19 cellular contexts compared by ENCODE assay signal in the genomic region with DNA sequence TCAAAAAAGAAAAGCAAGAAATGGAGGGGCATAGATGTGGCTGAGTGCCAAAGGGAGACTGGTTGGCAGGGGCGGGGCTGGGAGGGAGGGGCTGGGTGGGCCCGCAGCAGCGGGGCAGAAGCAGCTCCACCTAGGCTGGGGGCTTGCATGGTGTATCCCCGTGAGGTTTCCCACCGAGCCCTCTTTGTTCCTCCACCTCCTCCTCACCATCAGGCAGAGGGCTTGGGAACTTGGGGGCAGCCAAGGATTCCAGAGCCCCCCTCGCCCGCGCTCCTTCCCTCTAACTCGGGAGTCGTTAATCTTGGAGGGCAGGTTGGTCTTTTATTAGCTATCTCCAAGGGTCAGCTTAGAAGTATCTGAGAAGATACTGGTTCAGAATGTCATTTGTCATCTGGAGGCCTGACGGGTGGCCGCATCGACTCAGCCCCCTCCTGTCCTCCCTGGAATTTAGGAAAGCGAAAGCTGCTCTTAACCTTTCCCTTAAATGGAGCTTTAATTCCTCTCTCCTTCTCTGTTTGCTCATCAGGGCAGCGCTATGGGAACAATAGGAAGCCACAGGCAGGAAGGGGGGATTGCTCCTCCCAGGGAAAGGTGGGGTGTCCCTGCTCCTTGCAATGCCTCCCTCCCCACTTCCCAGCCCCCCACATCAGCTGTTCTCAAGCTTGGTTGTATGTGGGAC.
DNase-seq lines count a peak whose midpoint lies in the region; ATAC-seq, FAIRE-seq and TF ChIP-seq lines count a peak whose summit lies in the region.
"Had no signal": no experiment of that assay in that cellular context is flagged by ENCODE, and none has a peak within 500 bp of the region (broad histone marks: within the 10 kb centered on the region; RNA-seq: fewer than 3 reads in every experiment).

No MANE protein-coding gene starts in this region.

- no peak overlapping the region for H3K4me3 Mint-ChIP-seq in CD8-positive, alpha-beta T cell
- H3K4me3 Mint-ChIP-seq: naive thymus-derived CD8-positive, alpha-beta T cell; type B pancreatic cell had no signal

- DNase-seq in adipocyte (ENCODE audit: low read depth) (peak; percentile 2), HTR-8/SVneo (ENCODE audit: insufficient read length, low spot score) (no peak)
- DNase-seq in CD8-positive, alpha-beta T cell = no peak
- DNase-seq: activated CD8-positive, alpha-beta memory T cell treated with anti-CD3 and anti-CD28 coated beads, Interleukin-2, amount 50 U/mL, for 4 hours; activated naive CD4-positive, alpha-beta T cell treated with Interleukin-2 at 50 U/mL for 16 hours; COR-L47; effector CD4-positive, alpha-beta T cell; hypothalamus; naive thymus-derived CD8-positive, alpha-beta T cell; NCI-H1092; right cardiac atrium; SIG-M5; T-helper 9 cell had no signal

- peaks cover 14% of the 10 kb centered on the region for H3K27me3 Mint-ChIP-seq in CD8-positive, alpha-beta T cell (ENCODE audit: low read depth)

- H3K27ac Mint-ChIP-seq in CD8-positive, alpha-beta T cell = no peak overlapping the region
- H3K27ac Mint-ChIP-seq: naive thymus-derived CD8-positive, alpha-beta T cell; type B pancreatic cell had no signal

- no peaks in the 10 kb centered on the region for H3K36me3 Mint-ChIP-seq in CD8-positive, alpha-beta T cell
- H3K36me3 Mint-ChIP-seq: naive thymus-derived CD8-positive, alpha-beta T cell; type B pancreatic cell had no signal

- peaks cover 21% of the 10 kb centered on the region for H3K4me1 ChIP-seq in ES-I3 (ENCODE audit: insufficient read depth, low read length)
- H3K4me1 ChIP-seq in adipocyte (ENCODE audit: control insufficient read depth, insufficient read depth, low read length) = no peaks in the 10 kb centered on the region
- peaks cover 10% of the 10 kb centered on the region for H3K4me1 ChIP-seq in rectal smooth muscle tissue (ENCODE audit: control insufficient read depth, insufficient read depth, low read length)
- H3K4me1 ChIP-seq in CD8-positive, alpha-beta T cell (ENCODE audit: insufficient read depth, low read length) = no peaks in the 10 kb centered on the region

- peak overlapping the region; percentile 21; the same call in 1 of the 2 replicates for H3K9ac ChIP-seq in ES-I3 (ENCODE audit: low read depth, low read length)
- H3K9ac ChIP-seq in adipocyte (ENCODE audit: low read length) = no peak overlapping the region
- no peak overlapping the region for H3K9ac ChIP-seq in rectal smooth muscle tissue (ENCODE audit: low read length)

- no peak for TF ChIP-seq CTCF in CD8-positive, alpha-beta T cell (IDR thresholded peaks at IDR 0.05)

- CTCF ChIA-PET in CD8-positive, alpha-beta T cell (lab: Charles Lee) = interaction anchor here (1.5 kb wide), 1 partner anchor 55 kb away, joined by 3 read pairs; no protein-coding TSS in a partner anchor

- H3K27me3 ChIP-seq in adipocyte (replicated peaks; ENCODE audit: control insufficient read depth, insufficient read depth, low read length) = peaks cover 40% of the 10 kb centered on the region
- H3K27me3 ChIP-seq in rectal smooth muscle tissue (ENCODE audit: control insufficient read depth, insufficient read depth, low read length) = no peaks in the 10 kb centered on the region
- H3K27me3 ChIP-seq in CD8-positive, alpha-beta T cell (ENCODE audit: insufficient read depth, low read length) = no peaks in the 10 kb centered on the region

- H3K4me3 ChIP-seq in adipocyte (ENCODE audit: low read length) (peak overlapping the region; percentile 74), iPS-18c (ENCODE audit: insufficient read depth, low read depth, low read length) (peak overlapping the region; percentile 22; the same call in 1 of the 2 replicates), rectal smooth muscle tissue (ENCODE audit: low read length) (no peak overlapping the region)
- H3K4me3 ChIP-seq in CD8-positive, alpha-beta T cell (ENCODE audit: low read depth, low read length) = no peak overlapping the region

- H3K9me3 ChIP-seq in ES-I3 (ENCODE audit: control insufficient read depth, insufficient read depth, low read length) (no peaks in the 10 kb centered on the region), adipocyte (ENCODE audit: control insufficient read depth, low read length) (peaks cover 3% of the 10 kb centered on the region), iPS-18c (ENCODE audit: control insufficient read depth, insufficient read depth, low read length) (no peaks in the 10 kb centered on the region)
- H3K9me3 ChIP-seq in CD8-positive, alpha-beta T cell (ENCODE audit: low read length) = no peaks in the 10 kb centered on the region

- no peaks in the 10 kb centered on the region for H3K4me1 Mint-ChIP-seq in CD8-positive, alpha-beta T cell (ENCODE audit: low read depth)
- H3K4me1 Mint-ChIP-seq: naive thymus-derived CD8-positive, alpha-beta T cell had no signal

- POLR2A ChIA-PET in CD8-positive, alpha-beta T cell (lab: Charles Lee) = no interaction called here

- ATAC-seq in GM21515 (IDR thresholded peaks at IDR 0.05; ENCODE audit: unreplicated experiment) (no peak), HG03460 (IDR thresholded peaks at IDR 0.05; ENCODE audit: unreplicated experiment) (no peak)
- ATAC-seq in CD8-positive, alpha-beta T cell = no peak
- ATAC-seq: naive thymus-derived CD8-positive, alpha-beta T cell; right cardiac atrium had no signal

- H3K36me3 ChIP-seq in ES-I3 (ENCODE audit: insufficient read depth, low read length) = no peaks in the 10 kb centered on the region
- H3K36me3 ChIP-seq in adipocyte (ENCODE audit: control insufficient read depth, insufficient read depth, low read length, severe bottlenecking) = no peaks in the 10 kb centered on the region
- no peaks in the 10 kb centered on the region for H3K36me3 ChIP-seq in rectal smooth muscle tissue (ENCODE audit: control insufficient read depth, insufficient read depth, low read length)
- no peaks in the 10 kb centered on the region for H3K36me3 ChIP-seq in CD8-positive, alpha-beta T cell (ENCODE audit: insufficient read depth, low read length)

- H3K27ac ChIP-seq in rectal smooth muscle tissue (ENCODE audit: low read depth, low read length) = peak overlapping the region; percentile 80
- H3K27ac ChIP-seq in CD8-positive, alpha-beta T cell (ENCODE audit: low read depth, low read length) = no peak overlapping the region

- intact Hi-C loops in CD8-positive, alpha-beta T cell (cut with DNase I, micrococcal nuclease) = no loop called here

- no peak for FAIRE-seq in HTR-8/SVneo (lab: Jason Lieb, UNC)

- peaks cover 5% of the 10 kb centered on the region for H3K9me3 Mint-ChIP-seq in CD8-positive, alpha-beta T cell
- H3K9me3 Mint-ChIP-seq: type B pancreatic cell had no signal

Comparison
In these comparisons a context has a peak if more than half of its experiments do, and no peak if none do; other contexts are left out.
1. H3K4me3 ChIP-seq: peak in adipocyte (single experiment) and iPS-18c (single experiment); none in rectal smooth muscle tissue (single experiment) and CD8-positive, alpha-beta T cell (single experiment).